11 cellular contexts compared by ENCODE assay signal in the genomic region with DNA sequence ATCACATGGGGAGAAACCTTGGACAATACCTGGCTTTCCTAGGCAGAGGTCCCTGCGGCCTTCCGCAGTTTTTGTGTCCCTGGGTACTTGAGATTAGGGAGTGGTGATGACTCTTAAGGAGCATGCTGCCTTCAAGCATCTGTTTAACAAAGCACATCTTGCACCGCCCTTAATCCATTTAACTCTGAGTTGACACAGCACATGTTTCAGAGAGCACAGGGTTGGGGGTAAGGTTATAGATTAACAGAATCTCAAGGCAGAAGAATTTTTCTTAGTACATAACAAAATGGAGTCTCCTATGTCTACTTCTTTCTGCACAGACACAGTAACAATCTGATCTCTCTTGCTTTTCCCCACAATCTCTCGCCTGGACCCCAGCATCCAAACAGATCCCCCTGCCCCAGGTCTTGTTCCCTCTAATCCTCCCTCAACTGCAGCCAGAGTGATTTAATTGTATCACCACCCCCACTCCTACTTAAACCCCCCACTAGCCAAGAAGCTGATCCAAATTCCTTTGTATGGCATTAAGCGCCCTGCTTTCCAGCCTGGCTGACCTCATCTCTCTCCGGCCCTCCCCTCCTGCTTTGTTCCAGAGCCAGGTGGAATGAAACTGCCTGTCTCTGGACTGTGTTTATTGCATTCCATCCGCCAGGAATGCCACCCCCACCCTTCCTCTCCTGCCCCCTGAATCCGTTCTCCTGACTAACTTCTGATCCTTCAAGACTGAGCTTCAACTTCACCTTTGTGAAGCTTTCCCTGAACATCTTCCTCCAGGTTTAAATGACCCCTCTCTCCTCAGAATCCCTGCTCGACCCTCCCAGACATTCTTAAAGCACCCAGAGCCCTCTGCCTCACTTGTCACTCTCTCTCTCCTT. TPM values are rescaled to one million over a fixed set of nuclear protein-coding genes. Genes with fewer than 3 reads are reported as not detected.
DNase-seq lines count a peak whose midpoint lies in the region; ATAC-seq, FAIRE-seq and TF ChIP-seq lines count a peak whose summit lies in the region.
"Not testable (repeated sequence)": the region's sequence is repeated elsewhere in the genome, so short reads cannot be mapped to it uniquely, and the experiment has no call there.
"Had no signal": no experiment of that assay in that cellular context is flagged by ENCODE, and none has a peak within 500 bp of the region (broad histone marks: within the 10 kb centered on the region; RNA-seq: fewer than 3 reads in every experiment).

No MANE protein-coding gene starts in this region.

- peak; percentile 91 to 92 for ATAC-seq in A549
- peak; percentile 84 for ATAC-seq in WTC11

- H3K27ac ChIP-seq in A549 (peak overlapping the region; percentile 97 to 100), H1 (ENCODE audit: low read depth, low read length) (peak overlapping the region; percentile 99), mesodermal cell (ENCODE audit: low read depth, low read length, severe bottlenecking) (peak overlapping the region; percentile 82)

- peak overlapping the region; percentile 13 for H3K23ac ChIP-seq in H1 (ENCODE audit: insufficient read length)

- peak overlapping the region in 3 of 4 experiments; percentile 84 to 86 (median 85); a peak in 6 of 7 replicates for H3K9ac ChIP-seq in H1 (replicated peaks in 1 of 4; ENCODE audit: extremely low read depth in 1 of 4, low read depth in 3 of 4, low read length in 3 of 4)
- not testable (repeated sequence) for H3K9ac ChIP-seq in skeletal muscle satellite cell (ENCODE audit: low read depth, low read length)

- peak overlapping the region; percentile 97 for H2BK5ac ChIP-seq in H1 (ENCODE audit: low read depth, low read length)

- H3K36me3 ChIP-seq in H1 (ENCODE audit: control insufficient read depth in 2 of 4, insufficient read depth in 4 of 4, low read length in 3 of 4); mesodermal cell (ENCODE audit: control insufficient read depth, insufficient read depth, low read length); skeletal muscle satellite cell (ENCODE audit: insufficient read depth, low read length): not testable (repeated sequence)

- peak overlapping the region; percentile 100 for H2BK12ac ChIP-seq in H1 (ENCODE audit: low read depth, low read length)

- H3K9me3 ChIP-seq in A549; H1 (ENCODE audit: insufficient read depth in 2 of 2, low read depth in 1 of 2, low read length in 1 of 2); mesodermal cell (ENCODE audit: control insufficient read depth, low read length); skeletal muscle satellite cell (replicated peaks; ENCODE audit: low read length): not testable (repeated sequence)

- H3K79me1 ChIP-seq in H1 (ENCODE audit: low read depth, low read length): not testable (repeated sequence)

- peak overlapping the region; percentile 62 for H3K56ac ChIP-seq in H1 (replicated peaks; ENCODE audit: insufficient read length, low read depth, low read length)

- peak overlapping the region; percentile 93; the same call in 1 of the 2 replicates for H4K8ac ChIP-seq in H1 (ENCODE audit: extremely low read depth, insufficient read depth, low read length)

- H3K4me2 ChIP-seq in A549: peak overlapping the region; percentile 98
- H3K4me2 ChIP-seq in H1 (ENCODE audit: insufficient read depth in 1 of 2, low read depth in 2 of 2, low read length in 2 of 2): peak overlapping the region; percentile 64 to 88
- peak overlapping the region; percentile 26 for H3K4me2 ChIP-seq in skeletal muscle satellite cell (ENCODE audit: low read length)

- CTCF ChIA-PET in A549 (lab: Yijun Ruan, JAX) (interaction anchor here (0.6 to 15.8 kb wide), 21 partner anchors 8 to 427 kb away, joined by 3 to 333 read pairs (median 4); partner anchors contain the start of genes EDEM2, MMP24, MMP24OS and TRPC4AP), WTC11 (lab: Charles Lee) (interaction anchor here (0.6 to 3.0 kb wide), 13 partner anchors 10 to 1925 kb away, joined by 3 to 76 read pairs (median 3); partner anchors contain the start of gene EDEM2), H1 (lab: Charles Lee; ENCODE audit: partially characterized antibody) (interaction anchor here (0.7 to 11.5 kb wide), 11 partner anchors 11 to 161 kb away, joined by 3 to 135 read pairs (median 4); partner anchors contain the start of genes EDEM2 and MMP24)

- peak overlapping the region; percentile 98 for H2BK20ac ChIP-seq in H1 (ENCODE audit: low read length)

- peak; percentile 74 to 92 for TF ChIP-seq EP300 in A549 (IDR thresholded peaks at IDR 0.05)
- peak in 1 of 2 experiments; percentile 79; a peak in 1 of 3 replicates for TF ChIP-seq EP300 in H1 (IDR thresholded peaks at IDR 0.05; ENCODE audit: borderline replicate concordance in 1 of 2, low read depth in 2 of 2, low read length in 2 of 2)

- TF ChIP-seq CTCF in A549 (IDR thresholded peaks at IDR 0.05); WTC11 (IDR thresholded peaks at IDR 0.05): not testable (repeated sequence)
- TF ChIP-seq CTCF in H1 (IDR thresholded peaks at IDR 0.05; ENCODE audit: control extremely low read depth in 1 of 3, insufficient read depth in 1 of 3, low read depth in 1 of 3, low read length in 3 of 3): peak in 1 of 3 experiments; percentile 11; a peak in 1 of 4 replicates

- POLR2A ChIA-PET in A549 (lab: Yijun Ruan, JAX): interaction anchor here (0.6 to 2.9 kb wide), 17 partner anchors 9 to 404 kb away, joined by 3 to 17 read pairs (median 5); partner anchors contain the start of genes EDEM2, EIF6 and MMP24OS
- POLR2A ChIA-PET in WTC11 (lab: Charles Lee): interaction anchor here (0.5 to 2.6 kb wide), 20 partner anchors 8 to 586 kb away, joined by 3 to 24 read pairs (median 4); partner anchors contain the start of genes EDEM2, MMP24, MMP24OS and PIGU
- POLR2A ChIA-PET in H1 (lab: Charles Lee; ENCODE audit: partially characterized antibody): interaction anchor here (0.6 to 7.2 kb wide), 40 partner anchors 11 to 567 kb away, joined by 3 to 98 read pairs (median 4); partner anchors contain the start of genes EDEM2, EIF6, MMP24 and MMP24OS

- peak; percentile 86 to 97 for DNase-seq in A549 (ENCODE audit: low read depth in 1 of 2, low spot score in 1 of 2)
- DNase-seq in H54 (ENCODE audit: insufficient read length, low spot score): peak; percentile 78
- DNase-seq in NCI-H2196 treated with DMSO at 0.1 percent for 48 hours (lab: John Stamatoyannopoulos, UW; ENCODE audit: unreplicated experiment): peak; percentile 41
- DNase-seq in WTC11 (ENCODE audit: low spot score): peak; percentile 81
- peak; percentile 67 to 94 for DNase-seq in H1 (ENCODE audit: low read depth in 1 of 2, low spot score in 2 of 2)
- DNase-seq in iPS DF 19.7 (ENCODE audit: low read depth, low spot score): peak; percentile 93

- H2BK15ac ChIP-seq in H1 (ENCODE audit: low read length): not testable (repeated sequence)

- H3K23me2 ChIP-seq in H1 (ENCODE audit: low read depth, low read length): not testable (repeated sequence)

- peaks cover 86% of the 10 kb centered on the region for H3K4me1 ChIP-seq in A549
- H3K4me1 ChIP-seq in H1 (replicated peaks in 1 of 4; ENCODE audit: control insufficient read depth in 3 of 4, insufficient read depth in 4 of 4, low read length in 3 of 4): peaks cover 16 to 39% (median 30%) of the 10 kb centered on the region in 4 experiments
- peaks cover 24% of the 10 kb centered on the region for H3K4me1 ChIP-seq in mesodermal cell (ENCODE audit: control insufficient read depth, insufficient read depth, low read length, poor library complexity, severe bottlenecking)
- peaks cover 12% of the 10 kb centered on the region for H3K4me1 ChIP-seq in skeletal muscle satellite cell (ENCODE audit: control insufficient read depth, insufficient read depth, low read length)

- H3K27ac Mint-ChIP-seq in WTC11: peak overlapping the region; percentile 99

- H2BK120ac ChIP-seq in H1 (replicated peaks; ENCODE audit: low read depth, low read length): peak overlapping the region; percentile 98

- peak overlapping the region; percentile 99 for H3K18ac ChIP-seq in H1 (ENCODE audit: extremely low read depth, low read length)

- not testable (repeated sequence) for H4K20me1 ChIP-seq in H1 (replicated peaks in 1 of 2; ENCODE audit: control insufficient read depth in 1 of 2, insufficient read depth in 2 of 2, low read length in 2 of 2)

- H2AK5ac ChIP-seq in H1 (ENCODE audit: low read depth, low read length): peak overlapping the region; percentile 100

- TF ChIP-seq RAD21 in A549 (conservative IDR thresholded peaks at IDR 0.05 in 1 of 2, IDR thresholded peaks at IDR 0.05 in 1 of 2) (peak in 1 of 2 experiments; percentile 16; a peak in 3 of 5 replicates), H1 (IDR thresholded peaks at IDR 0.05 in 1 of 2, conservative IDR thresholded peaks at IDR 0.05 in 1 of 2; ENCODE audit: low read depth in 2 of 2, low read length in 2 of 2) (peak in 1 of 2 experiments; percentile 5; a peak in 2 of 4 replicates)

- H3K9me3 Mint-ChIP-seq in WTC11: not testable (repeated sequence)

- H3K4me3 Mint-ChIP-seq in WTC11: peak overlapping the region; percentile 43

- H3K4me1 Mint-ChIP-seq in WTC11: peaks cover 68% of the 10 kb centered on the region

- H3K4me3 ChIP-seq in A549 (peak overlapping the region; percentile 55), H1 (ENCODE audit: extremely low read depth in 1 of 4, insufficient read depth in 2 of 4, low read depth in 3 of 4, low read length in 4 of 4) (peak overlapping the region in 3 of 4 experiments; percentile 9 to 39 (median 16); a peak in 3 of 8 replicates)
- H3K4me3 ChIP-seq in mesodermal cell (ENCODE audit: extremely low read depth, insufficient read depth, low read length, poor library complexity, severe bottlenecking); skeletal muscle satellite cell (ENCODE audit: low read length): not testable (repeated sequence)

- not testable (repeated sequence) for TF ChIP-seq POLR2A in A549 (IDR thresholded peaks at IDR 0.05; ENCODE audit: low read length); H54 (IDR thresholded peaks at IDR 0.05; ENCODE audit: low read depth, low read length)
- TF ChIP-seq POLR2A in H1 (IDR thresholded peaks at IDR 0.05; ENCODE audit: control extremely low read depth in 1 of 2, low read depth in 2 of 2, low read length in 2 of 2): peak; percentile 71 to 84

- H2AFZ ChIP-seq in H1 (ENCODE audit: low read length): not testable (repeated sequence)

- H3K79me2 ChIP-seq in H1 (ENCODE audit: control insufficient read depth in 1 of 2, insufficient read depth in 2 of 2, low read length in 2 of 2): not testable (repeated sequence)

- H3K27me3 ChIP-seq in H1 (replicated peaks in 1 of 4; ENCODE audit: control insufficient read depth in 3 of 4, extremely low read depth in 1 of 4, insufficient read depth in 3 of 4, low read length in 3 of 4); skeletal muscle satellite cell (ENCODE audit: control insufficient read depth, insufficient read depth, low read length): not testable (repeated sequence)

- H3K14ac ChIP-seq in H1 (ENCODE audit: insufficient read length): not testable (repeated sequence)

- peak overlapping the region; percentile 97 for H4K5ac ChIP-seq in H1 (ENCODE audit: insufficient read length, low read depth, low read length)

- peak; percentile 99 for FAIRE-seq in A549 (lab: Jason Lieb, UNC)
- FAIRE-seq in H54 (lab: Jason Lieb, UNC): not testable (repeated sequence)
- FAIRE-seq in H1 (lab: Jason Lieb, UNC): peak; percentile 90

- H3K27me3 Mint-ChIP-seq in WTC11 (ENCODE audit: low read depth): not testable (repeated sequence)

- peak overlapping the region; percentile 98 for H4K91ac ChIP-seq in H1 (replicated peaks; ENCODE audit: insufficient read length, low read length)

- peak overlapping the region; percentile 23 for H3K4ac ChIP-seq in H1 (replicated peaks; ENCODE audit: insufficient read length, low read depth, low read length)

- not testable (repeated sequence) for H3K36me3 Mint-ChIP-seq in WTC11

- 0% methylated on average over 6 of the region's 9 CpGs for WGBS in A549 (ENCODE audit: missing lambda C conversion rate)
- 3% methylated on average over 6 of the region's 9 CpGs; no CpG with 5 or more reads in 1 of the 2 experiments for WGBS in H1 (ENCODE audit: extremely low coverage in 1 of 2, insufficient coverage in 1 of 2, insufficient read length in 1 of 2, insufficient replicate concordance in 2 of 2, low coverage in 1 of 2, low lambda C conversion rate in 2 of 2, missing lambda C conversion rate in 1 of 2), 2 experiments
- WGBS in mesodermal cell (ENCODE audit: insufficient coverage in 2 of 2), 2 experiments: 22 to 51% methylated on average over 4 to 5 of the region's 9 CpGs

RNA-seq across cellular contexts. Expression of gene MMP24OS, which starts 15.0 kb away (rescaled TPM):
- polyA plus RNA-seq in A549 (2011; rRNA removed) (13.6 and 17.2 TPM in 2 replicates), A549 (2017; fragmentation: RNase III; extraction: RNeasy Plus Mini Kit Qiagen cat#74134 plus additional on column Dnase treatment) (34.0 to 45.6 TPM (median 40.5 TPM) in 3 replicates), H1 (2011; rRNA removed) (21.3 and 44.4 TPM in 2 replicates)
- 25.4 and 34.6 TPM in 2 replicates for polyA plus RNA-seq in A549 (2012; cell fraction: cytosol; rRNA removed)
- polyA plus RNA-seq in A549 (2012; cell fraction: nucleus; rRNA removed): 32.3 and 36.6 TPM in 2 replicates
- 20.7 and 21.2 TPM in 2 replicates for polyA minus RNA-seq in A549 (2011; rRNA and poly(A)+ RNA removed)
- total RNA-seq in WTC11 (2021): 44.0 to 50.6 TPM (median 44.9 TPM) in 3 replicates
- 19.0 and 22.2 TPM in 2 replicates for total RNA-seq in H1 (2021; fragmentation: NEBNext Ultra II Directional; extraction: Animal tissue kit (Norgen Biotek cat#: 25700))
- 20.6 TPM for polyA plus RNA-seq in H1 (2011; cell fraction: cytosol; rRNA removed)
- 45.3 TPM for polyA plus RNA-seq in H1 (2011; cell fraction: nucleus; rRNA removed)
- 21.1 to 31.1 TPM (median 25.0 TPM) in 4 replicates for polyA plus RNA-seq in H1 (2012, experiment 1 of 2)
- 23.1 TPM for polyA plus RNA-seq in H1 (2012, experiment 2 of 2)
- 19.5 TPM for polyA plus RNA-seq in H1 (2013, experiment 1 of 2)
- 17.8 TPM for polyA plus RNA-seq in H1 (2013, experiment 2 of 2)
- 5.5 and 9.3 TPM in 2 replicates for polyA minus RNA-seq in H1 (2011; rRNA and poly(A)+ RNA removed)
- polyA minus RNA-seq in H1 (2011; cell fraction: cytosol; rRNA and poly(A)+ RNA removed): 18.9 TPM
- polyA minus RNA-seq in H1 (2011; cell fraction: nucleus; rRNA and poly(A)+ RNA removed): 27.2 TPM
- polyA plus RNA-seq in mesodermal cell (2013, experiment 1 of 2): 77.1 TPM
- polyA plus RNA-seq in mesodermal cell (2013, experiment 2 of 2): 70.8 TPM
- total RNA-seq in skeletal muscle satellite cell (2012; rRNA removed): 8.4 and 12.0 TPM in 2 replicates

RNA-seq across cellular contexts. Expression of gene EIF6, which starts 21.6 kb away (rescaled TPM):
- polyA plus RNA-seq in A549 (2011; rRNA removed) (184 and 204 TPM in 2 replicates), A549 (2017; fragmentation: RNase III; extraction: RNeasy Plus Mini Kit Qiagen cat#74134 plus additional on column Dnase treatment) (292 to 337 TPM (median 294 TPM) in 3 replicates), H1 (2011; rRNA removed) (319 and 374 TPM in 2 replicates)
- 490 and 496 TPM in 2 replicates for polyA plus RNA-seq in A549 (2012; cell fraction: cytosol; rRNA removed)
- polyA plus RNA-seq in A549 (2012; cell fraction: nucleus; rRNA removed): 408 and 515 TPM in 2 replicates
- polyA minus RNA-seq in A549 (2011; rRNA and poly(A)+ RNA removed): 222 and 228 TPM in 2 replicates
- 130 to 157 TPM (median 133 TPM) in 3 replicates for total RNA-seq in WTC11 (2021)
- 183 and 184 TPM in 2 replicates for total RNA-seq in H1 (2021; fragmentation: NEBNext Ultra II Directional; extraction: Animal tissue kit (Norgen Biotek cat#: 25700))
- polyA plus RNA-seq in H1 (2011; cell fraction: cytosol; rRNA removed): 267 TPM
- 359 TPM for polyA plus RNA-seq in H1 (2011; cell fraction: nucleus; rRNA removed)
- polyA plus RNA-seq in H1 (2012, experiment 1 of 2): 166 to 215 TPM (median 195 TPM) in 4 replicates
- polyA plus RNA-seq in H1 (2012, experiment 2 of 2): 307 TPM
- polyA plus RNA-seq in H1 (2013, experiment 1 of 2): 104 TPM
- 109 TPM for polyA plus RNA-seq in H1 (2013, experiment 2 of 2)
- polyA minus RNA-seq in H1 (2011; rRNA and poly(A)+ RNA removed): 168 and 184 TPM in 2 replicates
- 74.5 TPM for polyA minus RNA-seq in H1 (2011; cell fraction: cytosol; rRNA and poly(A)+ RNA removed)
- 56.0 TPM for polyA minus RNA-seq in H1 (2011; cell fraction: nucleus; rRNA and poly(A)+ RNA removed)
- polyA plus RNA-seq in mesodermal cell (2013, experiment 1 of 2): 109 TPM
- polyA plus RNA-seq in mesodermal cell (2013, experiment 2 of 2): 92.7 TPM
- total RNA-seq in skeletal muscle satellite cell (2012; rRNA removed): 206 and 237 TPM in 2 replicates

RNA-seq across cellular contexts. Expression of gene FAM83C, which starts 29.3 kb away (rescaled TPM):
- polyA plus RNA-seq in A549 (2011; rRNA removed) (not detected in 2 replicates), A549 (2017; fragmentation: RNase III; extraction: RNeasy Plus Mini Kit Qiagen cat#74134 plus additional on column Dnase treatment) (0.03 TPM in 1 of 3 replicates, not detected in the others), H1 (2011; rRNA removed) (not detected in 2 replicates)
- polyA plus RNA-seq in A549 (2012; cell fraction: cytosol; rRNA removed): 0.01 TPM in 1 of 2 replicates, not detected in the other
- polyA plus RNA-seq in A549 (2012; cell fraction: nucleus; rRNA removed): 0.05 TPM in 2 replicates
- not detected in 2 replicates for polyA minus RNA-seq in A549 (2011; rRNA and poly(A)+ RNA removed)
- not detected in 3 replicates for total RNA-seq in WTC11 (2021)
- not detected in 2 replicates for total RNA-seq in H1 (2021; fragmentation: NEBNext Ultra II Directional; extraction: Animal tissue kit (Norgen Biotek cat#: 25700))
- 0.03 TPM for polyA plus RNA-seq in H1 (2011; cell fraction: cytosol; rRNA removed)
- not detected for polyA plus RNA-seq in H1 (2011; cell fraction: nucleus; rRNA removed)
- 0.05 TPM in 2 of 4 replicates, not detected in the others for polyA plus RNA-seq in H1 (2012, experiment 1 of 2)
- not detected for polyA plus RNA-seq in H1 (2012, experiment 2 of 2)
- 0.02 TPM for polyA plus RNA-seq in H1 (2013, experiment 1 of 2)
- polyA plus RNA-seq in H1 (2013, experiment 2 of 2): 0.02 TPM
- polyA minus RNA-seq in H1 (2011; rRNA and poly(A)+ RNA removed): not detected in 2 replicates
- not detected for polyA minus RNA-seq in H1 (2011; cell fraction: cytosol; rRNA and poly(A)+ RNA removed)
- not detected for polyA minus RNA-seq in H1 (2011; cell fraction: nucleus; rRNA and poly(A)+ RNA removed)
- not detected for polyA plus RNA-seq in mesodermal cell (2013, experiment 1 of 2)
- not detected for polyA plus RNA-seq in mesodermal cell (2013, experiment 2 of 2)
- total RNA-seq in skeletal muscle satellite cell (2012; rRNA removed): not detected in 2 replicates
- total RNA-seq: A673; activated naive CD4-positive, alpha-beta T cell treated with anti-CD3 and anti-CD28 coated beads for 36 hours; NCI-H460 had no signal

RNA-seq across cellular contexts. Expression of gene MMP24, which starts 36.5 kb away (rescaled TPM):
- 21.3 and 22.7 TPM in 2 replicates for polyA plus RNA-seq in A549 (2011; rRNA removed)
- polyA plus RNA-seq in A549 (2012; cell fraction: cytosol; rRNA removed): 33.1 and 47.5 TPM in 2 replicates
- 46.6 and 51.8 TPM in 2 replicates for polyA plus RNA-seq in A549 (2012; cell fraction: nucleus; rRNA removed)
- 33.3 to 39.4 TPM (median 37.4 TPM) in 3 replicates for polyA plus RNA-seq in A549 (2017; fragmentation: RNase III; extraction: RNeasy Plus Mini Kit Qiagen cat#74134 plus additional on column Dnase treatment)
- 33.4 and 41.1 TPM in 2 replicates for polyA minus RNA-seq in A549 (2011; rRNA and poly(A)+ RNA removed)
- 6.6 to 16.8 TPM (median 7.2 TPM) in 3 replicates for total RNA-seq in WTC11 (2021)
- total RNA-seq in H1 (2021; fragmentation: NEBNext Ultra II Directional; extraction: Animal tissue kit (Norgen Biotek cat#: 25700)): 18.8 and 20.0 TPM in 2 replicates
- polyA plus RNA-seq in H1 (2011; rRNA removed): 21.4 and 27.2 TPM in 2 replicates
- polyA plus RNA-seq in H1 (2011; cell fraction: cytosol; rRNA removed): 18.8 TPM
- polyA plus RNA-seq in H1 (2011; cell fraction: nucleus; rRNA removed): 25.4 TPM
- polyA plus RNA-seq in H1 (2012, experiment 1 of 2): 14.2 to 22.0 TPM (median 19.1 TPM) in 4 replicates
- polyA plus RNA-seq in H1 (2012, experiment 2 of 2): 22.2 TPM
- 5.8 TPM for polyA plus RNA-seq in H1 (2013, experiment 1 of 2)
- 6.3 TPM for polyA plus RNA-seq in H1 (2013, experiment 2 of 2)
- 21.1 and 25.6 TPM in 2 replicates for polyA minus RNA-seq in H1 (2011; rRNA and poly(A)+ RNA removed)
- polyA minus RNA-seq in H1 (2011; cell fraction: cytosol; rRNA and poly(A)+ RNA removed): 14.8 TPM
- 12.5 TPM for polyA minus RNA-seq in H1 (2011; cell fraction: nucleus; rRNA and poly(A)+ RNA removed)
- 0.88 TPM for polyA plus RNA-seq in mesodermal cell (2013, experiment 1 of 2)
- polyA plus RNA-seq in mesodermal cell (2013, experiment 2 of 2): 0.76 TPM
- 0.22 and 0.25 TPM in 2 replicates for total RNA-seq in skeletal muscle satellite cell (2012; rRNA removed)
- total RNA-seq: activated naive CD4-positive, alpha-beta T cell treated with anti-CD3 and anti-CD28 coated beads for 36 hours had no signal

Comparison
In these comparisons a context has a peak if more than half of its experiments do, and no peak if none do; other contexts are left out.
1. DNase-seq: peak in every context shown above with its lines; median percentile 93 in iPS DF 19.7; 92 in A549; 81 in WTC11; 80 in H1; 78 in H54; 41 in NCI-H2196 treated with DMSO at 0.1 percent for 48 hours.
2. H3K4me2 ChIP-seq: peak in every context shown above with its lines; median percentile 98 in A549; 76 in H1; 26 in skeletal muscle satellite cell.